Comparison of ENCODE assay signal across 1 cellular context in genomic region chr5:138575194-138576015, GRCh38.
A peak's percentile ranks its signal among the peaks of the same experiment; 100 is the strongest.
TF ChIP-seq lines count a peak whose summit lies in the region.

Gene HSPA9 (minus strand): TSS chr5:138575401. CDS start chr5:138575318, 83 bp downstream.

TF ChIP-seq in K562, 482 proteins besides CTCF, POLR2A, EP300 and RAD21 (continued from another document and continues in another):
- TF ChIP-seq ZNF655 (CRISPR knock-in tag; IDR thresholded peaks at IDR 0.05) = no peak
- TF ChIP-seq ZBTB40 (IDR thresholded peaks at IDR 0.05) = peak; percentile 45
- TF ChIP-seq ZBTB40 (CRISPR knock-in tag; IDR thresholded peaks at IDR 0.05) = no peak
- TF ChIP-seq ZNF589 (CRISPR knock-in tag; IDR thresholded peaks at IDR 0.05; ENCODE audit: low read depth) = peak; percentile 95
- no peak for TF ChIP-seq ESRRB (CRISPR knock-in tag; IDR thresholded peaks at IDR 0.05; ENCODE audit: borderline replicate concordance)
- no peak for TF ChIP-seq SREBF1 (IDR thresholded peaks at IDR 0.05; ENCODE audit: borderline replicate concordance, low read depth, low read length)
- TF ChIP-seq SRF (CRISPR knock-in tag; IDR thresholded peaks at IDR 0.05) = peak in 1 of 2 experiments; percentile 84; a peak in 2 of 4 replicates
- peak; percentile 75 for TF ChIP-seq C11orf30 (IDR thresholded peaks at IDR 0.05; ENCODE audit: low read depth)
- peak; percentile 88 for TF ChIP-seq POLR2H (tag; IDR thresholded peaks at IDR 0.05; ENCODE audit: low read depth)
- peak; percentile 75 for TF ChIP-seq MEIS2 (IDR thresholded peaks at IDR 0.05; ENCODE audit: partially characterized antibody)
- TF ChIP-seq MAFG (tag; conservative IDR thresholded peaks at IDR 0.05) = no peak
- TF ChIP-seq RCOR1 (IDR thresholded peaks at IDR 0.05; ENCODE audit: borderline replicate concordance in 1 of 2, low read depth in 2 of 2, low read length in 2 of 2) = 0 out of 4 replicates have a peak, but pooled peaks of 1 of the 2 experiments have one; percentile 49
- TF ChIP-seq ZNF354B (CRISPR knock-in tag; IDR thresholded peaks at IDR 0.05) = no peak
- TF ChIP-seq SMAD4 (CRISPR knock-in tag; conservative IDR thresholded peaks at IDR 0.05) = peak; percentile 88; the same call in 1 of the 2 replicates
- TF ChIP-seq MTA1 (IDR thresholded peaks at IDR 0.05; ENCODE audit: borderline replicate concordance) = peak; percentile 91
- TF ChIP-seq POLR2AphosphoS2 (IDR thresholded peaks at IDR 0.05; ENCODE audit: low read length) = no peak; the same call in 1 of the 2 replicates
- TF ChIP-seq FOXO4 (CRISPR knock-in tag; IDR thresholded peaks at IDR 0.05) = no peak
- TF ChIP-seq PYGO2 (tag; IDR thresholded peaks at IDR 0.05) = no peak
- TF ChIP-seq TAF15 (IDR thresholded peaks at IDR 0.05; ENCODE audit: low read depth, low read length) = no peak
- peak; percentile 97 for TF ChIP-seq ETV1 (tag; conservative IDR thresholded peaks at IDR 0.05; ENCODE audit: low read depth)
- no peak; the same call in none of the 2 replicates for TF ChIP-seq MTA3 (IDR thresholded peaks at IDR 0.05; ENCODE audit: borderline replicate concordance)
- TF ChIP-seq ZBTB2 (IDR thresholded peaks at IDR 0.05) = peak; percentile 88
- peak; percentile 48; the same call in 1 of the 2 replicates for TF ChIP-seq ZBTB49 (CRISPR knock-in tag; IDR thresholded peaks at IDR 0.05; ENCODE audit: borderline replicate concordance)
- TF ChIP-seq HNRNPUL1 (IDR thresholded peaks at IDR 0.05; ENCODE audit: low read length) = no peak
- TF ChIP-seq ZKSCAN1 (IDR thresholded peaks at IDR 0.05; ENCODE audit: low read depth, low read length) = no peak
- TF ChIP-seq BCOR (IDR thresholded peaks at IDR 0.05) = no peak
- 0 out of 2 replicates have a peak, but pooled peaks have one; percentile 42 for TF ChIP-seq ZFP91 (CRISPR knock-in tag; IDR thresholded peaks at IDR 0.05)
- no peak for TF ChIP-seq NFXL1 (CRISPR knock-in tag; IDR thresholded peaks at IDR 0.05)
- peak; percentile 70 for TF ChIP-seq NBN (IDR thresholded peaks at IDR 0.05; ENCODE audit: low read depth)
- TF ChIP-seq NFE2 (IDR thresholded peaks at IDR 0.05; ENCODE audit: low read depth) = peak; percentile 98
- TF ChIP-seq U2AF2 (optimal IDR thresholded peaks at IDR 0.05; ENCODE audit: low read depth, low read length) = no peak
- TF ChIP-seq ZNF253 (CRISPR knock-in tag; conservative IDR thresholded peaks at IDR 0.05) = no peak
- peak; percentile 65; the same call in 1 of the 2 replicates for TF ChIP-seq E2F5 (CRISPR knock-in tag; IDR thresholded peaks at IDR 0.05)
- TF ChIP-seq ZNF79 (CRISPR knock-in tag; IDR thresholded peaks at IDR 0.05; ENCODE audit: low read depth) = no peak
- no peak for TF ChIP-seq XRCC4 (IDR thresholded peaks at IDR 0.05; ENCODE audit: extremely low read depth, insufficient read depth, insufficient read length)
- peak; percentile 66 for TF ChIP-seq CREB1 (IDR thresholded peaks at IDR 0.05)
- TF ChIP-seq CREB1 (CRISPR knock-in tag; IDR thresholded peaks at IDR 0.05) = peak; percentile 79
- peak; percentile 67; the same call in 1 of the 2 replicates for TF ChIP-seq ZNF224 (CRISPR knock-in tag; IDR thresholded peaks at IDR 0.05)
- no peak for TF ChIP-seq SMARCB1 (IDR thresholded peaks at IDR 0.05; ENCODE audit: insufficient read length, low read depth)
- TF ChIP-seq ARHGAP35 (IDR thresholded peaks at IDR 0.05; ENCODE audit: partially characterized antibody) = no peak
- peak; percentile 95 for TF ChIP-seq PRDM10 (IDR thresholded peaks at IDR 0.05; ENCODE audit: partially characterized antibody)
